8 cellular contexts compared by ENCODE assay signal in the genomic region with DNA sequence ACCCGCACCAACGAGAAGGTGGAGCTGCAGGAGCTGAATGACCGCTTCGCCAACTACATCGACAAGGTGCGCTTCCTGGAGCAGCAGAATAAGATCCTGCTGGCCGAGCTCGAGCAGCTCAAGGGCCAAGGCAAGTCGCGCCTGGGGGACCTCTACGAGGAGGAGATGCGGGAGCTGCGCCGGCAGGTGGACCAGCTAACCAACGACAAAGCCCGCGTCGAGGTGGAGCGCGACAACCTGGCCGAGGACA. TPM values are rescaled to one million over a fixed set of nuclear protein-coding genes. Genes with fewer than 3 reads are reported as not detected.
DNase-seq lines count a peak whose midpoint lies in the region; ATAC-seq and TF ChIP-seq lines count a peak whose summit lies in the region.

No MANE protein-coding gene starts in this region.

- intact Hi-C loops in CD8-positive, alpha-beta T cell (cut with DNase I, micrococcal nuclease) = loop anchor here in 1 of 2 experiments (2.0 kb wide), 1 partner anchor 203 kb away; no protein-coding TSS in a partner anchor
- intact Hi-C loops in adrenal gland (cut with DNase I) = no loop called here

- peak overlapping the region; percentile 100 for H3K27ac Mint-ChIP-seq in CD8-positive, alpha-beta T cell
- H3K27ac Mint-ChIP-seq in memory B cell = peak overlapping the region; percentile 95

- H3K27me3 ChIP-seq in CD8-positive, alpha-beta T cell (ENCODE audit: insufficient read depth, low read length) = no peaks in the 10 kb centered on the region
- no peaks in the 10 kb centered on the region for H3K27me3 ChIP-seq in adrenal gland

- H3K9me3 Mint-ChIP-seq in CD8-positive, alpha-beta T cell = no peaks in the 10 kb centered on the region
- H3K9me3 Mint-ChIP-seq in memory B cell = no peaks in the 10 kb centered on the region

- H3K4me1 Mint-ChIP-seq in CD8-positive, alpha-beta T cell (ENCODE audit: low read depth) = peaks cover 61% of the 10 kb centered on the region
- peaks cover 29% of the 10 kb centered on the region for H3K4me1 Mint-ChIP-seq in memory B cell

- peak overlapping the region; percentile 98 for H3K27ac ChIP-seq in CD8-positive, alpha-beta T cell (ENCODE audit: low read depth, low read length)
- H3K27ac ChIP-seq in adrenal gland (peak overlapping the region; percentile 50 to 97 (median 92)), urinary bladder (ENCODE audit: low read depth) (peak overlapping the region; percentile 96)

- 0 to 2% (median 1%) methylated on average over 12 to 21 of the region's 21 CpGs for WGBS in adrenal gland, 4 donors
- WGBS in urinary bladder = under 1% methylated on average over 21 of the region's 21 CpGs

- H3K4me1 ChIP-seq in CD8-positive, alpha-beta T cell (ENCODE audit: insufficient read depth, low read length) = peaks cover 52% of the 10 kb centered on the region
- H3K4me1 ChIP-seq in adrenal gland (replicated peaks in 1 of 2) = peaks cover 7 to 36% of the 10 kb centered on the region in 2 donors
- no peaks in the 10 kb centered on the region for H3K4me1 ChIP-seq in urinary bladder (ENCODE audit: insufficient read depth)

- H3K36me3 Mint-ChIP-seq in CD8-positive, alpha-beta T cell = peaks cover 63% of the 10 kb centered on the region
- peaks cover 12% of the 10 kb centered on the region for H3K36me3 Mint-ChIP-seq in memory B cell

- TF ChIP-seq POLR2A in adrenal gland (IDR thresholded peaks at IDR 0.05) = no peak

- H3K36me3 ChIP-seq in CD8-positive, alpha-beta T cell (ENCODE audit: insufficient read depth, low read length) = peaks cover 32% of the 10 kb centered on the region
- H3K36me3 ChIP-seq in adrenal gland (replicated peaks in 1 of 2) (peaks cover 0 to 32% of the 10 kb centered on the region in 2 donors), urinary bladder (ENCODE audit: insufficient read depth) (no peaks in the 10 kb centered on the region)

- TF ChIP-seq CTCF in CD8-positive, alpha-beta T cell (IDR thresholded peaks at IDR 0.05) = no peak
- TF ChIP-seq CTCF in adrenal gland (IDR thresholded peaks at IDR 0.05) = no peak

- no peak for DNase-seq in CD8-positive, alpha-beta T cell
- no peak for DNase-seq in HEK293T (ENCODE audit: extremely low spot score)
- peak in 2 of 7 donors; percentile 33 to 67 for DNase-seq in adrenal gland
- peak in 1 of 2 donors; percentile 79 for DNase-seq in memory B cell (ENCODE audit: low spot score in 2 of 2)
- DNase-seq in AG08396 (ENCODE audit: low spot score) = no peak
- no peak for DNase-seq in iPS-NIHi7 (ENCODE audit: extremely low spot score)
- DNase-seq in iPS-NIHi11 (ENCODE audit: low spot score) = no peak

- no peak for ATAC-seq in CD8-positive, alpha-beta T cell
- peak; percentile 5 for ATAC-seq in memory B cell (ENCODE audit: low read depth)

- H3K4me3 ChIP-seq in CD8-positive, alpha-beta T cell (ENCODE audit: low read depth, low read length) = peak overlapping the region; percentile 82
- H3K4me3 ChIP-seq in adrenal gland (peak overlapping the region; percentile 72 to 97 (median 82)), urinary bladder (ENCODE audit: low read depth, low read length) (peak overlapping the region; percentile 83)

- POLR2A ChIA-PET in CD8-positive, alpha-beta T cell (lab: Charles Lee) = interaction anchor here (0.7 to 5.0 kb wide), 19 partner anchors 8 to 1369 kb away, joined by 3 to 111 read pairs (median 5); a partner anchor contains a TSS
- POLR2A ChIA-PET in HEK293T (lab: Yijun Ruan, JAX) = interaction anchor here (1.0 to 6.9 kb wide), 27 partner anchors 8 to 387 kb away, joined by 3 to 104 read pairs (median 5); a partner anchor contains a TSS

- CTCF ChIA-PET in CD8-positive, alpha-beta T cell (lab: Charles Lee) = interaction anchor here (0.8 to 2.2 kb wide), 13 partner anchors 8 to 412 kb away, joined by 3 to 20 read pairs (median 4); a partner anchor contains a TSS
- CTCF ChIA-PET in HEK293T (lab: Yijun Ruan, JAX) = interaction anchor here (1.6 kb wide), 1 partner anchor 17 kb away, joined by 6 read pairs; no protein-coding TSS in a partner anchor

- H3K27me3 Mint-ChIP-seq in CD8-positive, alpha-beta T cell (ENCODE audit: low read depth) = no peaks in the 10 kb centered on the region
- H3K27me3 Mint-ChIP-seq in memory B cell = no peaks in the 10 kb centered on the region

- H3K4me3 Mint-ChIP-seq in CD8-positive, alpha-beta T cell = peak overlapping the region; percentile 99
- H3K4me3 Mint-ChIP-seq in memory B cell = peak overlapping the region; percentile 98

- H3K9me3 ChIP-seq in CD8-positive, alpha-beta T cell (ENCODE audit: low read length) = no peaks in the 10 kb centered on the region
- H3K9me3 ChIP-seq in adrenal gland (replicated peaks in 1 of 3) = no peaks in the 10 kb centered on the region

TF ChIP-seq in HEK293T, 16 proteins besides CTCF, POLR2A, EP300 and RAD21:
- TF ChIP-seq L3MBTL2 (conservative IDR thresholded peaks at IDR 0.05) = peak; percentile 76
- no peak for TF ChIP-seq TARDBP (IDR thresholded peaks at IDR 0.05)

RNA-seq across cellular contexts. Expression of a gene that starts 1.6 kb away (rescaled TPM):
- total RNA-seq in CD8-positive, alpha-beta T cell = 100 to 1,000 TPM; 776 to 783 TPM
- 1,000 to 10,000 TPM in 4 of 8 donors, 100 to 1,000 TPM in 4; 374 to 1,377 (median 956) TPM for total RNA-seq in adrenal gland
- polyA plus RNA-seq in adrenal gland = 100 to 1,000 TPM; 322 to 882 (median 377) TPM
- total RNA-seq in urinary bladder = 1,379 TPM
- 1,825 TPM for polyA plus RNA-seq in urinary bladder

RNA-seq across cellular contexts. Expression of a gene that starts 28.2 kb away (rescaled TPM):
- total RNA-seq in CD8-positive, alpha-beta T cell = 10 to 100 TPM; 10.4 to 11.7 TPM
- 10 to 100 TPM in 1 of 8 donors, 1 to 10 TPM in 7; 1.7 to 10.5 (median 5.5) TPM for total RNA-seq in adrenal gland
- polyA plus RNA-seq in adrenal gland = 1 to 10 TPM; 1.3 to 3.7 (median 2.2) TPM
- 31.5 TPM for total RNA-seq in urinary bladder
- polyA plus RNA-seq in urinary bladder = 3.0 TPM
